11 cellular contexts compared by ENCODE assay signal in genomic region chr18:21330122-21330701, GRCh38.
A peak's percentile ranks its signal among the peaks of the same experiment; 100 is the strongest.
DNase-seq lines count a peak whose midpoint lies in the region; ATAC-seq, FAIRE-seq and TF ChIP-seq lines count a peak whose summit lies in the region.
"Had no signal": no experiment of that assay in that cellular context is flagged by ENCODE, and none has a peak within 500 bp of the region (broad histone marks: within the 10 kb centered on the region; RNA-seq: fewer than 3 reads in every experiment).

No MANE protein-coding gene starts in this region.

- ATAC-seq in thoracic aorta (ENCODE audit: insufficient number of reproducible peaks, low FRiP score, low read depth) = no peak
- ATAC-seq in GM18517 (IDR thresholded peaks at IDR 0.05; ENCODE audit: unreplicated experiment) = no peak
- no peak for ATAC-seq in CD8-positive, alpha-beta T cell

- H3K36me3 ChIP-seq in keratinocyte (ENCODE audit: control insufficient read depth in 2 of 2, extremely low read depth in 1 of 2, insufficient read depth in 2 of 2, low read length in 2 of 2) (no peaks in the 10 kb centered on the region), thoracic aorta (no peaks in the 10 kb centered on the region)
- no peaks in the 10 kb centered on the region for H3K36me3 ChIP-seq in CD8-positive, alpha-beta T cell (ENCODE audit: insufficient read depth, low read length)
- H3K36me3 ChIP-seq: pancreas had no signal

- dilution Hi-C loops in keratinocyte (cut with MboI; ENCODE audit: extremely low pct_ligation_motif_present, low sequenced_read_pairs) = no loop called here

- no peaks in the 10 kb centered on the region for H3K9me3 Mint-ChIP-seq in CD8-positive, alpha-beta T cell
- H3K9me3 Mint-ChIP-seq: activated naive CD8-positive, alpha-beta T cell treated with anti-CD3 and anti-CD28 coated beads for 36 hours had no signal

- H3K4me2 ChIP-seq in keratinocyte (ENCODE audit: control insufficient read depth, extremely low read depth, insufficient read depth, low read depth, low read length) = peak overlapping the region; percentile 12

- peak; percentile 77 for FAIRE-seq in keratinocyte (lab: Jason Lieb, UNC)
- FAIRE-seq: pancreas had no signal

- no peak overlapping the region for H3K27ac Mint-ChIP-seq in CD8-positive, alpha-beta T cell
- H3K27ac Mint-ChIP-seq: activated naive CD8-positive, alpha-beta T cell treated with anti-CD3 and anti-CD28 coated beads for 36 hours had no signal

- H3K4me1 Mint-ChIP-seq in CD8-positive, alpha-beta T cell (ENCODE audit: low read depth) = no peaks in the 10 kb centered on the region
- H3K4me1 Mint-ChIP-seq: activated naive CD8-positive, alpha-beta T cell treated with anti-CD3 and anti-CD28 coated beads for 36 hours had no signal

- H3K79me2 ChIP-seq in keratinocyte (ENCODE audit: control insufficient read depth, insufficient read depth, low read length) = no peaks in the 10 kb centered on the region

- H3K27ac ChIP-seq in keratinocyte (ENCODE audit: control insufficient read depth, insufficient read depth, low read length) (no peak overlapping the region), thoracic aorta (peak overlapping the region; percentile 16 to 55)
- no peak overlapping the region for H3K27ac ChIP-seq in CD8-positive, alpha-beta T cell (ENCODE audit: low read depth, low read length)
- H3K27ac ChIP-seq: pancreas had no signal

- H3K9me3 ChIP-seq in keratinocyte (ENCODE audit: control insufficient read depth, low read depth, low read length) (no peaks in the 10 kb centered on the region), thoracic aorta (no peaks in the 10 kb centered on the region)
- no peaks in the 10 kb centered on the region for H3K9me3 ChIP-seq in CD8-positive, alpha-beta T cell (ENCODE audit: low read length)
- H3K9me3 ChIP-seq: pancreas had no signal

- CTCF ChIA-PET in CD8-positive, alpha-beta T cell (lab: Charles Lee) = no interaction called here

- no peak overlapping the region for H3K4me3 Mint-ChIP-seq in CD8-positive, alpha-beta T cell
- H3K4me3 Mint-ChIP-seq: activated naive CD8-positive, alpha-beta T cell treated with anti-CD3 and anti-CD28 coated beads for 36 hours had no signal

- H3K27me3 Mint-ChIP-seq in CD8-positive, alpha-beta T cell (ENCODE audit: low read depth) = peaks cover 5% of the 10 kb centered on the region
- H3K27me3 Mint-ChIP-seq: activated naive CD8-positive, alpha-beta T cell treated with anti-CD3 and anti-CD28 coated beads for 36 hours had no signal

- TF ChIP-seq CTCF in keratinocyte (optimal IDR thresholded peaks at IDR 0.05 in 1 of 3, IDR thresholded peaks at IDR 0.05 in 1 of 3, conservative IDR thresholded peaks at IDR 0.05 in 1 of 3; ENCODE audit: extremely low read depth in 1 of 3, insufficient read depth in 2 of 3, low read length in 3 of 3) (no peak), thoracic aorta (IDR thresholded peaks at IDR 0.05) (no peak), GM13976 (IDR thresholded peaks at IDR 0.05; ENCODE audit: borderline replicate concordance, control extremely low read depth, extremely low read depth, insufficient read depth, missing control alignments) (no peak)
- no peak for TF ChIP-seq CTCF in CD8-positive, alpha-beta T cell (IDR thresholded peaks at IDR 0.05)

- in situ Hi-C loops in GM13976 (cut with MboI; ENCODE audit: low sequenced_read_pairs, unreplicated experiment) = loop anchor here (25.0 kb wide), 1 partner anchor 107 kb away; no protein-coding TSS in a partner anchor

- H3K9ac ChIP-seq in keratinocyte (ENCODE audit: control insufficient read depth, extremely low read depth, insufficient read depth, low read length) = no peak overlapping the region

- DNase-seq in HK-2 (ENCODE audit: unreplicated experiment) (peak; percentile 10), astrocyte of the hippocampus (ENCODE audit: low read depth, low spot score) (peak; percentile 82), keratinocyte (ENCODE audit: low read depth, low spot score) (peak; percentile 5), thoracic aorta (ENCODE audit: low spot score) (no peak), GM13976 (ENCODE audit: low spot score) (no peak)
- no peak for DNase-seq in CD8-positive, alpha-beta T cell
- no peak for DNase-seq in central memory CD4-positive, alpha-beta T cell
- DNase-seq: activated naive CD8-positive, alpha-beta T cell treated with anti-CD3 and anti-CD28 coated beads for 36 hours; NCI-H748 treated with DMSO at 0.1 percent for 48 hours; pancreas had no signal

- H3K4me1 ChIP-seq in keratinocyte (ENCODE audit: control insufficient read depth, extremely low read depth, insufficient read depth, low read length) (peaks cover 8% of the 10 kb centered on the region), thoracic aorta (ENCODE audit: control insufficient read depth in 1 of 2, low read depth in 2 of 2) (peaks cover 6 to 18% of the 10 kb centered on the region in 2 donors)
- H3K4me1 ChIP-seq in CD8-positive, alpha-beta T cell (ENCODE audit: insufficient read depth, low read length) = no peaks in the 10 kb centered on the region
- H3K4me1 ChIP-seq: pancreas had no signal

- H3K36me3 Mint-ChIP-seq in CD8-positive, alpha-beta T cell = no peaks in the 10 kb centered on the region
- H3K36me3 Mint-ChIP-seq: activated naive CD8-positive, alpha-beta T cell treated with anti-CD3 and anti-CD28 coated beads for 36 hours had no signal

- intact Hi-C loops in CD8-positive, alpha-beta T cell (cut with DNase I, micrococcal nuclease) = no loop called here

- H3K4me3 ChIP-seq in keratinocyte (ENCODE audit: control insufficient read depth in 2 of 3, extremely low read depth in 1 of 3, insufficient read depth in 2 of 3, low read depth in 1 of 3, low read length in 3 of 3) (no peak overlapping the region), thoracic aorta (no peak overlapping the region)
- H3K4me3 ChIP-seq in CD8-positive, alpha-beta T cell (ENCODE audit: low read depth, low read length) = no peak overlapping the region
- H3K4me3 ChIP-seq: pancreas had no signal

- H2AFZ ChIP-seq in keratinocyte (ENCODE audit: control insufficient read depth, low read length) = peak overlapping the region; percentile 3

- no peaks in the 10 kb centered on the region for H4K20me1 ChIP-seq in keratinocyte (ENCODE audit: control insufficient read depth, extremely low read depth, insufficient read depth, low read length)

- no peaks in the 10 kb centered on the region for H3K27me3 ChIP-seq in keratinocyte (ENCODE audit: control insufficient read depth, extremely low read depth, insufficient read depth, low read length)
- H3K27me3 ChIP-seq in thoracic aorta (replicated peaks; ENCODE audit: insufficient read depth) = no peaks in the 10 kb centered on the region
- no peaks in the 10 kb centered on the region for H3K27me3 ChIP-seq in CD8-positive, alpha-beta T cell (ENCODE audit: insufficient read depth, low read length)
- H3K27me3 ChIP-seq: pancreas had no signal

- H3K9me1 ChIP-seq in keratinocyte (ENCODE audit: control insufficient read depth, extremely low read depth, insufficient read depth, low read length) = no peaks in the 10 kb centered on the region

- POLR2A ChIA-PET in CD8-positive, alpha-beta T cell (lab: Charles Lee) = no interaction called here

Comparison
In these comparisons a context has a peak if more than half of its experiments do, and no peak if none do; other contexts are left out.
1. DNase-seq: peak in HK-2 (single experiment), astrocyte of the hippocampus (single experiment) and keratinocyte (single experiment); none in thoracic aorta (single experiment), GM13976 (single experiment), CD8-positive, alpha-beta T cell (0 of 7) and central memory CD4-positive, alpha-beta T cell (single experiment).
2. H3K27ac ChIP-seq: peak in thoracic aorta (2 of 2); none in keratinocyte (single experiment) and CD8-positive, alpha-beta T cell (single experiment).